Comparison of ENCODE assay signal across 1 cellular context in the genomic region with DNA sequence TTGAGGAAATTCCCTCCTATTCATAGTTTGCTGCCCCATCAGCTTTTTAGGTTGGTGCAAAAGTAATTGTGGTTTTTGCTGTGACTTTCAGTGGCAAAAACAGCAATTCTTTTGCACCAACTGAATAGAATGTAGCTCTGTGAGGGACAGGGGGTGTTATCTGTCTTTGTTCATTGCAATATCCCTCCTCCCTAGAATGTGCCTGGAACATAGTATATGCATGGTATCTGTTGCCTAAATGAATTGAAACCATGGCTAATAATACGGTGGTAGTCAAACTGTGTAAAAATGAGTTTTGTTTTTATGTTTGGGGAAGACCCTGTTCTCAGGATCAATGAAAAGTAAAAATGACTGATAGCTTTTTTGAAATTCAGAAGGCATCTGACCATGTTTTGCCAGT.
TF ChIP-seq lines count a peak whose summit lies in the region.

No MANE protein-coding gene starts in this region.

TF ChIP-seq in GM12891, 5 proteins besides CTCF, POLR2A, EP300 and RAD21:
- TF ChIP-seq SPI1 (IDR thresholded peaks at IDR 0.05; ENCODE audit: low read depth, low read length), result no peak
- TF ChIP-seq POLR2AphosphoS5 (IDR thresholded peaks at IDR 0.05; ENCODE audit: low read depth, low read length), result no peak
- no peak for TF ChIP-seq POU2F2 (IDR thresholded peaks at IDR 0.05; ENCODE audit: low read depth, low read length)
- no peak for TF ChIP-seq TAF1 (IDR thresholded peaks at IDR 0.05; ENCODE audit: low read depth, low read length)
- TF ChIP-seq PAX5 (IDR thresholded peaks at IDR 0.05; ENCODE audit: insufficient read depth, low read length, severe bottlenecking), result no peak
